ENCODE assay signal across 8 cellular contexts in the genomic region with DNA sequence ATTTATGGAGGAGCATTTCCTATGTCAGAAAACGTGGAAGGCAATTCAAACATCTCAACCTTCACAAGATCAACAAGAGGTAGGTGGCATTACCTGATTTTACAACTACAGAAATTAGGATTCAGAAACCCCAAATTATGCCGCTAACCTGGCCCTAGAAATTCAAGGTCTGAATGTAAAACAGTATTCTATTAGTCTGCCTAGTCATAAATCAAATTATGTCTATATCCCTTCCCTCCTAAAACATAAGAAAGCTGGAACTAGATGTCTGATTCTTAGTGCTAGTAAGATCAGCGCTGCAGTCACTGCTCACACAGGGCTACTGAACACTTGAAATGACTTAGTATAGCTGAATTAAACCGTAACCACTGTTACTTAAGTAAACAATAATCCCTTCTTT. TPM values are rescaled to one million over a fixed set of nuclear protein-coding genes. Genes with fewer than 3 reads are reported as not detected.
DNase-seq lines count a peak whose midpoint lies in the region; ATAC-seq and TF ChIP-seq lines count a peak whose summit lies in the region.

No MANE protein-coding gene starts in this region.

- DNase-seq in HL-60 (ENCODE audit: low read depth in 1 of 2, low spot score in 1 of 2) (no peak), brain microvascular endothelial cell (no peak), glomerular visceral epithelial cell (ENCODE audit: extremely low spot score) (no peak), superior temporal gyrus (ENCODE audit: extremely low spot score) (no peak)

- 22 to 43% methylated on average over 3 to 4 of the region's 4 CpGs for WGBS in mesodermal cell (ENCODE audit: insufficient coverage in 2 of 2), 2 experiments

- H3K27me3 ChIP-seq in HL-60 (ENCODE audit: insufficient read depth, poor library complexity, severe bottlenecking) (no peaks in the 10 kb centered on the region), brain microvascular endothelial cell (replicated peaks) (no peaks in the 10 kb centered on the region)

- H3K27ac ChIP-seq in 22Rv1 (peak overlapping the region; percentile 77; the same call in 1 of the 2 replicates), HL-60 (replicated peaks) (peak overlapping the region; percentile 94), brain microvascular endothelial cell (peak overlapping the region; percentile 94), mesodermal cell (ENCODE audit: low read depth, low read length, severe bottlenecking) (no peak overlapping the region)

- no peaks in the 10 kb centered on the region for H3K9me3 ChIP-seq in mesodermal cell (ENCODE audit: control insufficient read depth, low read length)

- in situ Hi-C loops in brain microvascular endothelial cell (cut with HindIII; ENCODE audit: low pct_ligation_motif_present, low sequenced_read_pairs) = no loop called here

- H3K36me3 ChIP-seq in brain microvascular endothelial cell (replicated peaks) = peaks cover 32% of the 10 kb centered on the region
- H3K36me3 ChIP-seq in mesodermal cell (ENCODE audit: control insufficient read depth, insufficient read depth, low read length) = peaks cover 55% of the 10 kb centered on the region

- no peak for TF ChIP-seq CTCF in 22Rv1 (IDR thresholded peaks at IDR 0.05)
- TF ChIP-seq CTCF in HL-60 (IDR thresholded peaks at IDR 0.05; ENCODE audit: insufficient read depth, low read length) = no peak
- no peak for TF ChIP-seq CTCF in brain microvascular endothelial cell (IDR thresholded peaks at IDR 0.05; ENCODE audit: low read depth, low read length, missing control alignments)

- ATAC-seq in GM19395 (IDR thresholded peaks at IDR 0.05; ENCODE audit: unreplicated experiment) (no peak), GM18909 (IDR thresholded peaks at IDR 0.05; ENCODE audit: poor library complexity, unreplicated experiment) (no peak)

- H3K4me1 ChIP-seq in mesodermal cell (ENCODE audit: control insufficient read depth, insufficient read depth, low read length, poor library complexity, severe bottlenecking) = peaks cover 4% of the 10 kb centered on the region

- H3K4me3 ChIP-seq in HL-60 (replicated peaks; ENCODE audit: insufficient read depth, low read length) (peak overlapping the region; percentile 83), brain microvascular endothelial cell (ENCODE audit: low read depth, low read length) (peak overlapping the region; percentile 98), mesodermal cell (ENCODE audit: extremely low read depth, insufficient read depth, low read length, poor library complexity, severe bottlenecking) (peak overlapping the region; percentile 87)

RNA-seq across cellular contexts. Expression of gene TOMM20, which starts 1.4 kb away (rescaled TPM):
- polyA plus RNA-seq in mesodermal cell (2013, experiment 1 of 2) = 213 TPM
- polyA plus RNA-seq in mesodermal cell (2013, experiment 2 of 2) = 201 TPM

RNA-seq across cellular contexts. Expression of gene RBM34, which starts 33.8 kb away (rescaled TPM):
- 53.0 TPM for polyA plus RNA-seq in mesodermal cell (2013, experiment 1 of 2)
- polyA plus RNA-seq in mesodermal cell (2013, experiment 2 of 2) = 61.7 TPM
